Comparison of ENCODE assay signal across 8 cellular contexts in the genomic region with DNA sequence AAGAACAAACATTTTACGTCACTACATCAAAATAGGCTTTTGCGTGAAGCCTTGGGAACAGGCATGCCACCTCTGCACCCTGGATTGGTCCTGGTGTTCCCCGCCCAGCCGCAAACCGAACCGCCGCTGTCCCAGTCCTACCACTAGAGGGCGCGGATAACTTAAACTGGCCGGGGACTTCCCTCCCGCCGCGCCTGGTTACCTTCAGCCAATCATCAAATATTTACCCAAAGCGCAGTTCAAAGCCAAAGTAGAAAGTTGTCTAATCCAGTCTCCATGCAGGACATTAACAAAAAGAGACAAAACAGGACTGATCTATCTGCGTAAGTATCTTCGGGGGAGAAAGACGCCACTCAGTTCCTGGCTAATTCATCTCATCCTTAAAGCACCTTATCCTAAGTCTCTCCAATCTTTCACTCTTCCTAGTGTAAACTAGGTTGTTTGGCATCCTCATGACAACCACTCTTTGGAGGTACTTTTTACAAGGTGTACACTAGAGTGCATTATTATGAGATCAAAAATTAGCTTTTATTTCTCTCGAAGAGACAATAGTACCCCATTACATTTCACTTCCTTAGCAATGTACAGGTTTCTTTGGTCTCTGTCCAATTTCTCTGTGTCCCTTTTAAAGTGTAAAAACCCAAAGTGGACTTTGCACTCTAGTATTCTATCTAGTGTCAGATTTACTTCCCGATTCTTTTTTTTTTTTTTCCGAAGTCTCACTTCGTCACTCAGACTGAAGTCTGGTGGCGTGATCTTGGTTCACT. TPM values are rescaled to one million over a fixed set of nuclear protein-coding genes. Genes with fewer than 3 reads are reported as not detected.
DNase-seq lines count a peak whose midpoint lies in the region; ATAC-seq and TF ChIP-seq lines count a peak whose summit lies in the region.

No MANE protein-coding gene starts in this region.

- H3K4me2 ChIP-seq in DOHH2 (ENCODE audit: low read length) (peak overlapping the region; percentile 65), OCI-LY1 (ENCODE audit: low read length) (peak overlapping the region; percentile 68)

- no peak for ATAC-seq in HG02642 (IDR thresholded peaks at IDR 0.05; ENCODE audit: poor library complexity, unreplicated experiment)

- H3K9me3 Mint-ChIP-seq in endodermal cell, result no peaks in the 10 kb centered on the region

- H3K36me3 Mint-ChIP-seq in endodermal cell (ENCODE audit: low read depth), result no peaks in the 10 kb centered on the region

- no peaks in the 10 kb centered on the region; the same call in 1 of the 2 replicates for H3K36me3 ChIP-seq in DOHH2 (ENCODE audit: control insufficient read depth, low read length)
- H3K36me3 ChIP-seq in HUES6 (ENCODE audit: control insufficient read depth, insufficient read depth, low read length), result no peaks in the 10 kb centered on the region
- H3K36me3 ChIP-seq in OCI-LY1 (ENCODE audit: insufficient read depth, low read length), result no peaks in the 10 kb centered on the region
- no peaks in the 10 kb centered on the region for H3K36me3 ChIP-seq in endodermal cell (ENCODE audit: control insufficient read depth, insufficient read depth, low read length)

- H3K27me3 Mint-ChIP-seq in endodermal cell (ENCODE audit: insufficient read depth), result peaks cover 51% of the 10 kb centered on the region

- H3K27ac ChIP-seq in DOHH2 (ENCODE audit: low read depth, low read length) (no peak overlapping the region), HUES6 (ENCODE audit: low read depth, low read length) (no peak overlapping the region), OCI-LY1 (ENCODE audit: low read depth, low read length, poor library complexity, severe bottlenecking) (no peak overlapping the region), endodermal cell (ENCODE audit: low read depth, low read length) (no peak overlapping the region)

- H3K4me1 ChIP-seq in DOHH2 (ENCODE audit: control insufficient read depth, low read length) (peaks cover 19% of the 10 kb centered on the region), HUES6 (ENCODE audit: control insufficient read depth, insufficient read depth, low read length) (peaks cover 3% of the 10 kb centered on the region), OCI-LY1 (ENCODE audit: insufficient read depth, low read length, severe bottlenecking) (peaks cover 21% of the 10 kb centered on the region), endodermal cell (ENCODE audit: control insufficient read depth, insufficient read depth, low read length) (peaks cover 4% of the 10 kb centered on the region)

- H3K79me2 ChIP-seq in DOHH2 (ENCODE audit: control insufficient read depth, low read length) (peaks cover 10% of the 10 kb centered on the region), OCI-LY1 (ENCODE audit: insufficient read depth, low read length) (peaks cover 3% of the 10 kb centered on the region; the same call in 1 of the 2 replicates)

- H3K9ac ChIP-seq in HUES6 (ENCODE audit: low read length), result no peak overlapping the region
- H3K9ac ChIP-seq in OCI-LY1 (ENCODE audit: low read length), result peak overlapping the region; percentile 36
- no peak overlapping the region for H3K9ac ChIP-seq in endodermal cell (ENCODE audit: extremely low read depth, low read length, poor library complexity, severe bottlenecking)

- TF ChIP-seq CTCF in DOHH2 (IDR thresholded peaks at IDR 0.05; ENCODE audit: low read depth, low read length, poor library complexity, severe bottlenecking) (peak; percentile 99), OCI-LY1 (IDR thresholded peaks at IDR 0.05; ENCODE audit: low read length) (peak; percentile 94), endodermal cell (conservative IDR thresholded peaks at IDR 0.05) (peak; percentile 95)

- no peaks in the 10 kb centered on the region for H3K9me3 ChIP-seq in DOHH2 (ENCODE audit: control insufficient read depth, insufficient read depth, low read length)
- H3K9me3 ChIP-seq in HUES6 (ENCODE audit: control insufficient read depth, insufficient read depth, low read depth, low read length), result 0 out of 2 replicates have a peak, but pooled peaks cover 5% of the 10 kb centered on the region
- H3K9me3 ChIP-seq in OCI-LY1 (ENCODE audit: low read length), result no peaks in the 10 kb centered on the region
- no peaks in the 10 kb centered on the region for H3K9me3 ChIP-seq in endodermal cell (ENCODE audit: control insufficient read depth, low read length)

- 25 to 28% methylated on average over 17 to 22 of the region's 22 CpGs for WGBS in endodermal cell (ENCODE audit: insufficient coverage in 1 of 2, insufficient read length in 1 of 2), 2 experiments

- H3K4me1 Mint-ChIP-seq in endodermal cell, result peaks cover 7% of the 10 kb centered on the region

- peak overlapping the region; percentile 91 for H2AFZ ChIP-seq in OCI-LY1 (ENCODE audit: low read length)

- H4K20me1 ChIP-seq in DOHH2 (ENCODE audit: control insufficient read depth, insufficient read depth, low read depth, low read length), result peaks cover 1% of the 10 kb centered on the region; the same call in 1 of the 2 replicates
- H4K20me1 ChIP-seq in OCI-LY1 (ENCODE audit: insufficient read depth, low read length), result no peaks in the 10 kb centered on the region

- peak overlapping the region; percentile 36 for H3K27ac Mint-ChIP-seq in endodermal cell

- H3K4me3 Mint-ChIP-seq in endodermal cell, result no peak overlapping the region

- H3K9me2 ChIP-seq in DOHH2 (replicated peaks; ENCODE audit: control insufficient read depth, low read length) (no peaks in the 10 kb centered on the region), OCI-LY1 (ENCODE audit: low read depth, low read length) (no peaks in the 10 kb centered on the region)

- peaks cover 7% of the 10 kb centered on the region for H3K27me3 ChIP-seq in DOHH2 (ENCODE audit: control insufficient read depth, low read length)
- H3K27me3 ChIP-seq in HUES6 (ENCODE audit: control insufficient read depth, insufficient read depth, low read length), result peaks cover 24% of the 10 kb centered on the region
- H3K27me3 ChIP-seq in OCI-LY1 (ENCODE audit: insufficient read depth, low read length), result no peaks in the 10 kb centered on the region
- peaks cover 47% of the 10 kb centered on the region for H3K27me3 ChIP-seq in endodermal cell (ENCODE audit: control insufficient read depth, insufficient read depth, low read length, poor library complexity, severe bottlenecking)

- DNase-seq in activated CD8-positive, alpha-beta memory T cell treated with anti-CD3 and anti-CD28 coated beads, Interleukin-2, amount 50 U/mL, for 24 hours (ENCODE audit: extremely low read depth), result peak; percentile 72
- DNase-seq in endodermal cell (peak; percentile 96), midbrain (lab: John Stamatoyannopoulos, UW) (peak; percentile 87)
- peak; percentile 59 for DNase-seq in stimulated activated CD8-positive, alpha-beta memory T cell treated with anti-CD3 and anti-CD28 coated beads, Interleukin-15, amount 100 ng/mL, for 24 hours (ENCODE audit: low read depth)

- peak overlapping the region; percentile 47 for H3K4me3 ChIP-seq in DOHH2 (ENCODE audit: low read length)
- peak overlapping the region; percentile 19; the same call in 1 of the 2 replicates for H3K4me3 ChIP-seq in HUES6 (ENCODE audit: low read depth, low read length)
- peak overlapping the region; percentile 46 for H3K4me3 ChIP-seq in OCI-LY1 (ENCODE audit: low read depth, low read length, poor library complexity, severe bottlenecking)
- peak overlapping the region; percentile 3 for H3K4me3 ChIP-seq in endodermal cell (ENCODE audit: low read length)

- H3F3A ChIP-seq in DOHH2 (ENCODE audit: control insufficient read depth, insufficient read depth) (no peaks in the 10 kb centered on the region), OCI-LY1 (ENCODE audit: insufficient read depth, low read length) (no peaks in the 10 kb centered on the region)

RNA-seq across cellular contexts. Expression of a gene that starts 3.9 kb away (rescaled TPM):
- 10 to 100 TPM; 19.8 to 20.1 TPM for total RNA-seq in endodermal cell
- 14.0 TPM for polyA plus RNA-seq in endodermal cell (2013, experiment 1 of 2)
- 10.8 TPM for polyA plus RNA-seq in endodermal cell (2013, experiment 2 of 2)

RNA-seq across cellular contexts. Expression of a gene that starts 38.4 kb away (rescaled TPM):
- total RNA-seq in endodermal cell, result 10 to 100 TPM; 11.4 to 16.0 TPM
- polyA plus RNA-seq in endodermal cell (2013, experiment 1 of 2), result 11.5 TPM
- polyA plus RNA-seq in endodermal cell (2013, experiment 2 of 2), result 10.1 TPM

RNA-seq across cellular contexts. Expression of a gene that starts 42.1 kb away (rescaled TPM):
- total RNA-seq in endodermal cell, result 10 to 100 TPM; 11.2 to 12.8 TPM
- 23.9 TPM for polyA plus RNA-seq in endodermal cell (2013, experiment 1 of 2)
- 18.4 TPM for polyA plus RNA-seq in endodermal cell (2013, experiment 2 of 2)
